Comparison of ENCODE assay signal across 7 cellular contexts in the genomic region with DNA sequence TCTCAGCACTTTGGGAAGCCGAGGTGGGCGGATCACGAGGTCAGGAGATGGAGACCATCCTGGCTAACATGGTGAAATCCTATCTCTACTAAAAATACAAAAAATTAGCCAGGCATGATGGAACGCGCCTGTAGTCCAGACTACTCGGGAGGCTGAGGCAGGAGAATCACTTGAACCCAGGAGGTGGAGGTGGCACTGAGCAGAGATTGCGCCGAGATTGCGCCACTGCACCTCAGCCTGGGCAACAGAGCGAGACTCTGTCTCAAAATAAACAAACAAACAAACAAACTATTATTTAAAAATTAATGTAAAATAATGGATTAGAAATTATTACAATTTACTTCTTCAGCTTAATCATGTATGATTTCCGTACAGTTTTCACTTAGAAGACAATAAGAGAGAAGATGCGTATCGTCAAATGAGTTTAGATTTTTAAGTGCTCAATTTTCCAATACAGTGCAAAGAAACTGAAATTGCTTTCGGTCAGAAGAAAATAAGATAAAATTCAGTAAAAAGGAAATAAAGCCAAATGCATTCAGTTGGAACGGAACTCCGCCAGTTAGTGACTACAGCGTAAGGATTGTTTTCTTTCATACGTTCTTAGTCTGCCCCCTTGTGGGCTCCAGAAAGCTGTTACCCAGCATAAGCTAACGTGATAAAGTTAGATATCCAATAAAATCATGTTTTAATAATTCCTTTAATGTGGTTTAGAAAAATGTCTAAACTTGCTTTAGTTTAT. TPM values are rescaled to one million over a fixed set of nuclear protein-coding genes. Genes with fewer than 3 reads are reported as not detected.
DNase-seq lines count a peak whose midpoint lies in the region; ATAC-seq and TF ChIP-seq lines count a peak whose summit lies in the region.

No MANE protein-coding gene starts in this region.

- H3K9me3 ChIP-seq in Peyer's patch: no peaks in the 10 kb centered on the region

- H3K4me1 ChIP-seq in Peyer's patch: no peaks in the 10 kb centered on the region

- peak in 5 of 6 experiments; percentile 36 to 93 (median 87) for TF ChIP-seq CTCF in Peyer's patch (IDR thresholded peaks at IDR 0.05)

- peak; percentile 58 for DNase-seq in GDM1 (lab: John Stamatoyannopoulos, UW)
- peak; percentile 82 to 88 for DNase-seq in Kasumi-1 (lab: John Stamatoyannopoulos, UW)
- DNase-seq in Peyer's patch: peak in 1 of 3 donors; percentile 81
- DNase-seq in cerebellum (ENCODE audit: low spot score): peak; percentile 19
- peak in 1 of 2 donors; percentile 43 for DNase-seq in left colon
- DNase-seq in stimulated activated naive CD4-positive, alpha-beta T cell (lab: John Stamatoyannopoulos, UW): peak in 4 of 6 experiments; percentile 0 to 32 (median 14)

- intact Hi-C loops in left colon (cut with DNase I, micrococcal nuclease): loop anchor here in 1 of 2 donors (2.0 kb wide), 1 partner anchor 400 kb away; no protein-coding TSS in a partner anchor

- H3K36me3 ChIP-seq in Peyer's patch: no peaks in the 10 kb centered on the region

- no peak overlapping the region for H3K27ac ChIP-seq in Peyer's patch

- ATAC-seq in GM21515 (IDR thresholded peaks at IDR 0.05; ENCODE audit: unreplicated experiment) (peak; percentile 85), left colon (peak; percentile 89)

- H3K27me3 ChIP-seq in Peyer's patch: no peaks in the 10 kb centered on the region

- TF ChIP-seq POLR2A in Peyer's patch (IDR thresholded peaks at IDR 0.05): no peak

- H3K4me3 ChIP-seq in Peyer's patch: peak overlapping the region in 2 of 4 donors; percentile 12 to 25

RNA-seq across cellular contexts. Expression of gene AADAC, which starts 24.8 kb away (rescaled TPM):
- total RNA-seq in Peyer's patch: 100 to 1,000 TPM in 1 of 4 donors, 10 to 100 TPM in 2, 1 to 10 TPM in 1; 9.9 to 239 (median 67.4) TPM
- total RNA-seq in cerebellum: not detected
- total RNA-seq in left colon: not detected

RNA-seq across cellular contexts. Expression of gene SUCNR1, which starts 34.7 kb away (rescaled TPM):
- total RNA-seq in Peyer's patch (1 to 10 TPM in 1 of 4 donors, under 1 TPM in 2, not detected in 1; 0.35 to 1.3 (median 0.57) TPM), cerebellum (0.73 TPM), left colon (under 1 TPM; 0.15 to 0.47 TPM)
